Comparison of ENCODE assay signal across 16 cellular contexts in genomic region chr12:49512541-49512940, GRCh38. TPM values are rescaled to one million over a fixed set of nuclear protein-coding genes. Genes with fewer than 3 reads are reported as not detected.
DNase-seq lines count a peak whose midpoint lies in the region; ATAC-seq and TF ChIP-seq lines count a peak whose summit lies in the region.
"Had no signal": no experiment of that assay in that cellular context is flagged by ENCODE, and none has a peak within 500 bp of the region (broad histone marks: within the 10 kb centered on the region; RNA-seq: fewer than 3 reads in every experiment).

No MANE protein-coding gene starts in this region.

- H2AK5ac ChIP-seq in H9 (ENCODE audit: insufficient read length, low read length) (no peak overlapping the region), IMR-90 (ENCODE audit: low read depth, low read length) (no peak overlapping the region)

- no peaks in the 10 kb centered on the region for H3K79me2 ChIP-seq in H9 (ENCODE audit: insufficient read depth, low read length)

- H2BK15ac ChIP-seq in H9 (ENCODE audit: low read depth, low read length) (no peak overlapping the region), IMR-90 (ENCODE audit: low read depth, low read length) (no peak overlapping the region)

- H3K14ac ChIP-seq in H9 (ENCODE audit: insufficient read depth, low read length) (no peak overlapping the region), IMR-90 (replicated peaks; ENCODE audit: low read depth, low read length) (no peak overlapping the region)

- H3K79me1 ChIP-seq in H9 (ENCODE audit: insufficient read depth, low read depth, low read length, poor library complexity, severe bottlenecking) = no peaks in the 10 kb centered on the region
- peaks cover 7 to 35% of the 10 kb centered on the region in 2 experiments; a peak in 2 of 4 replicates for H3K79me1 ChIP-seq in IMR-90 (ENCODE audit: low read depth in 1 of 2, low read length in 2 of 2)

- H3K4me3 Mint-ChIP-seq in H9 = no peak overlapping the region
- H3K4me3 Mint-ChIP-seq: B cell; CD4-positive, alpha-beta T cell had no signal

- no peak overlapping the region for H2BK20ac ChIP-seq in H9 (ENCODE audit: low read depth, low read length, poor library complexity, severe bottlenecking)
- H2BK20ac ChIP-seq in IMR-90 (ENCODE audit: low read depth, low read length) = no peak overlapping the region

- H3K4me1 Mint-ChIP-seq in H9 = no peaks in the 10 kb centered on the region
- H3K4me1 Mint-ChIP-seq: B cell had no signal

- CTCF ChIA-PET in IMR-90 (lab: Yijun Ruan, JAX) = interaction anchor here (1.0 kb wide), 1 partner anchor 154 kb away, joined by 4 read pairs; no protein-coding TSS in a partner anchor

- H3K27me3 ChIP-seq in H9 (ENCODE audit: insufficient read depth, low read length) (no peaks in the 10 kb centered on the region), IMR-90 (ENCODE audit: control insufficient read depth, insufficient read depth, low read length) (no peaks in the 10 kb centered on the region)

- no peak overlapping the region for H3K56ac ChIP-seq in H9 (ENCODE audit: insufficient read length, low read depth, low read length)
- no peak overlapping the region for H3K56ac ChIP-seq in IMR-90 (ENCODE audit: extremely low read depth, insufficient read depth, low read length)

- H3K27me3 Mint-ChIP-seq in H9 (ENCODE audit: low read depth) = no peaks in the 10 kb centered on the region; the same call in 1 of the 2 replicates
- H3K27me3 Mint-ChIP-seq: B cell; CD4-positive, alpha-beta T cell; IgD-negative memory B cell had no signal

- peak overlapping the region; percentile 19 for H3K9ac ChIP-seq in H9 (ENCODE audit: extremely low read depth, insufficient read length, low read length)
- H3K9ac ChIP-seq in IMR-90 (ENCODE audit: low read depth, low read length) = no peak overlapping the region
- H3K9ac ChIP-seq: GM23248 had no signal

- H4K91ac ChIP-seq in H9 (ENCODE audit: insufficient read length, low read depth, low read length) (no peak overlapping the region), IMR-90 (ENCODE audit: insufficient read depth, low read depth, low read length) (no peak overlapping the region)

- no peaks in the 10 kb centered on the region for H3K4me1 ChIP-seq in H9 (ENCODE audit: insufficient read depth, low read length)
- peaks cover 5% of the 10 kb centered on the region for H3K4me1 ChIP-seq in IMR-90 (ENCODE audit: control insufficient read depth, insufficient read depth, low read length)

- peaks cover 5% of the 10 kb centered on the region for H3K36me3 ChIP-seq in IMR-90 (ENCODE audit: control insufficient read depth, insufficient read depth, low read length)

- no peak overlapping the region for H3K4me3 ChIP-seq in IMR-90 (ENCODE audit: insufficient read depth, low read depth, low read length)
- H3K4me3 ChIP-seq: GM23248 had no signal

- H3K36me3 Mint-ChIP-seq in H9 (ENCODE audit: insufficient read depth in 1 of 3, low read depth in 3 of 3) = 0 out of 7 replicates have a peak, but pooled peaks cover 0 to 4% (median 0%) of the 10 kb centered on the region in 3 experiments

- DNase-seq in H9 = no peak
- DNase-seq in IMR-90 = no peak
- DNase-seq in AG08395 (ENCODE audit: low spot score) = no peak
- DNase-seq in NK-92 (lab: John Stamatoyannopoulos, UW; ENCODE audit: unreplicated experiment) = no peak
- DNase-seq: ACHN; C1 segment of cervical spinal cord; Calu3; CD4-positive, alpha-beta T cell; DMS 273 treated with DMSO at 0.1 percent for 48 hours; GM23248; KG1 had no signal

- no peak overlapping the region for H2AK9ac ChIP-seq in IMR-90 (replicated peaks; ENCODE audit: low read depth, low read length, poor library complexity)

- no peak overlapping the region for H3K27ac Mint-ChIP-seq in H9
- H3K27ac Mint-ChIP-seq: B cell; CD4-positive, alpha-beta T cell; IgD-negative memory B cell had no signal

- in situ Hi-C loops in IMR-90 (cut with MboI; ENCODE audit: low sequenced_read_pairs) = no loop called here

- intact Hi-C loops in IMR-90 (cut with micrococcal nuclease) = loop anchor here (5.0 kb wide), 1 partner anchor 70 kb away; no protein-coding TSS in a partner anchor

- peaks cover 3% of the 10 kb centered on the region; the same call in 1 of the 2 replicates for H3K9me1 ChIP-seq in IMR-90 (ENCODE audit: insufficient read depth, low read length)

- H2BK12ac ChIP-seq in H9 (ENCODE audit: insufficient read length, low read depth, low read length) = no peak overlapping the region

- no peaks in the 10 kb centered on the region for H4K20me1 ChIP-seq in H9 (ENCODE audit: control insufficient read depth, insufficient read depth, insufficient read length)
- H4K20me1 ChIP-seq in IMR-90 (ENCODE audit: insufficient read depth, low read length) = no peaks in the 10 kb centered on the region

- no CpG with 5 or more reads among the region's 1 CpG for WGBS in H9 (ENCODE audit: extremely low coverage, insufficient read length, low lambda C conversion rate)
- no CpG with 5 or more reads among the region's 1 CpG for WGBS in IMR-90 (ENCODE audit: extremely low coverage in 2 of 2, insufficient read length in 1 of 2), 2 experiments

- no peak overlapping the region for H4K5ac ChIP-seq in H9 (ENCODE audit: insufficient read length, low read depth, low read length)
- no peak overlapping the region for H4K5ac ChIP-seq in IMR-90 (ENCODE audit: low read depth, low read length)

- no peak for TF ChIP-seq RAD21 in IMR-90 (IDR thresholded peaks at IDR 0.05; ENCODE audit: low read length)

- H3K9me3 ChIP-seq in H9 (ENCODE audit: control insufficient read depth, low read depth, low read length) = no peaks in the 10 kb centered on the region
- no peaks in the 10 kb centered on the region for H3K9me3 ChIP-seq in IMR-90 (ENCODE audit: control insufficient read depth, insufficient read depth, low read length)

- no peak overlapping the region for H3T11ph ChIP-seq in H9 (ENCODE audit: low read length)

- H2BK120ac ChIP-seq in H9 (ENCODE audit: low read depth, low read length, poor library complexity, severe bottlenecking) (no peak overlapping the region), IMR-90 (ENCODE audit: low read depth, low read length) (no peak overlapping the region)

- H3K4me2 ChIP-seq in H9 (ENCODE audit: insufficient read depth, insufficient read length, low read length) = no peak overlapping the region
- no peak overlapping the region for H3K4me2 ChIP-seq in IMR-90 (ENCODE audit: low read depth, low read length)

- H2AFZ ChIP-seq in H9 (ENCODE audit: low read length) = no peak overlapping the region
- no peak overlapping the region for H2AFZ ChIP-seq in IMR-90 (replicated peaks; ENCODE audit: low read length, poor library complexity)
- H2AFZ ChIP-seq: GM23248 had no signal

- no peak overlapping the region for H3K18ac ChIP-seq in H9 (ENCODE audit: insufficient read length, low read depth, low read length)
- no peak overlapping the region for H3K18ac ChIP-seq in IMR-90 (ENCODE audit: low read depth, low read length)

- H4K8ac ChIP-seq in H9 (replicated peaks; ENCODE audit: insufficient read length, low read depth, low read length) (no peak overlapping the region), IMR-90 (ENCODE audit: low read depth in 2 of 2, low read length in 2 of 2) (no peak overlapping the region)

- TF ChIP-seq CTCF in H9 (conservative IDR thresholded peaks at IDR 0.05) (no peak), IMR-90 (conservative IDR thresholded peaks at IDR 0.05; ENCODE audit: low read depth, low read length) (no peak), VCaP (conservative IDR thresholded peaks at IDR 0.05) (no peak)

- H2BK5ac ChIP-seq in H9 (ENCODE audit: insufficient read length, low read length) (no peak overlapping the region), IMR-90 (ENCODE audit: low read depth, low read length, poor library complexity, severe bottlenecking) (no peak overlapping the region)

- POLR2A ChIA-PET in IMR-90 (lab: Charles Lee; ENCODE audit: unreplicated experiment) = no interaction called here

- H3K9me3 Mint-ChIP-seq in H9 = no peaks in the 10 kb centered on the region
- H3K9me3 Mint-ChIP-seq: CD4-positive, alpha-beta T cell; IgD-negative memory B cell had no signal

- dilution Hi-C loops in IMR-90 (cut with HindIII; ENCODE audit: low sequenced_read_pairs, unreplicated experiment) = loop anchor here (25.0 kb wide), 1 partner anchor 150 kb away; the partner anchor contains the start of gene SPATS2

- ATAC-seq in IMR-90 (ENCODE audit: low read depth) (no peak), GM19023 (IDR thresholded peaks at IDR 0.05; ENCODE audit: unreplicated experiment) (no peak), HG02938 (IDR thresholded peaks at IDR 0.05; ENCODE audit: unreplicated experiment) (no peak)

- H3K4ac ChIP-seq in H9 (ENCODE audit: low read depth, low read length) (no peak overlapping the region), IMR-90 (ENCODE audit: low read depth, low read length) (peak overlapping the region; percentile 31; the same call in 1 of the 2 replicates)

- no peak for TF ChIP-seq POLR2A in IMR-90 (IDR thresholded peaks at IDR 0.05; ENCODE audit: low read depth, low read length)

- no peak overlapping the region for H3K27ac ChIP-seq in H9 (ENCODE audit: insufficient read length, low read depth, low read length)
- no peak overlapping the region for H3K27ac ChIP-seq in IMR-90 (ENCODE audit: insufficient read depth, low read length)
- peak overlapping the region; percentile 86 for H3K27ac ChIP-seq in VCaP
- H3K27ac ChIP-seq: GM23248 had no signal

- no TSS peak for BruUV-seq in IMR-90 (replicated peaks; lab: Mats Ljungman, UMichigan)

- no peaks in the 10 kb centered on the region for H3K23me2 ChIP-seq in H9 (ENCODE audit: insufficient read length, low read depth, low read length, poor library complexity, severe bottlenecking)

- H3K23ac ChIP-seq in H9 (ENCODE audit: insufficient read length, low read depth, low read length) (no peak overlapping the region), IMR-90 (ENCODE audit: low read depth, low read length) (no peak overlapping the region)

TF ChIP-seq in IMR-90, 13 proteins besides CTCF, POLR2A, EP300 and RAD21 (continues in another document):
- TF ChIP-seq USF2 (IDR thresholded peaks at IDR 0.05; ENCODE audit: low read depth, low read length) (no peak), MAFK (IDR thresholded peaks at IDR 0.05; ENCODE audit: low read depth, low read length) (no peak)

RNA-seq across cellular contexts. Expression of gene KCNH3, which starts 26.3 kb away (rescaled TPM):
- total RNA-seq in H9 (2021) = 0.26 and 0.39 TPM in 2 replicates
- 0.28 TPM in 1 of 2 replicates, not detected in the other for total RNA-seq in IMR-90 (2012; rRNA removed)
- 0.10 and 0.20 TPM in 2 replicates for polyA plus RNA-seq in IMR-90 (2012; rRNA removed)
- polyA plus RNA-seq in IMR-90 (2012; cell fraction: cytosol; rRNA removed) = 0.05 and 0.09 TPM in 2 replicates
- 0.49 and 1.6 TPM in 2 replicates for polyA plus RNA-seq in IMR-90 (2012; cell fraction: nucleus; rRNA removed; ENCODE audit: low replicate concordance)
- total RNA-seq: GM23248 had no signal

RNA-seq across cellular contexts. Expression of gene MCRS1, which starts 55.4 kb away (rescaled TPM):
- 98.7 and 103 TPM in 2 replicates for total RNA-seq in H9 (2021)
- 60.8 and 72.9 TPM in 2 replicates for total RNA-seq in IMR-90 (2012; rRNA removed)
- polyA plus RNA-seq in IMR-90 (2012; rRNA removed) = 73.2 and 75.2 TPM in 2 replicates
- polyA plus RNA-seq in IMR-90 (2012; cell fraction: cytosol; rRNA removed) = 66.3 and 72.6 TPM in 2 replicates
- 122 and 232 TPM in 2 replicates for polyA plus RNA-seq in IMR-90 (2012; cell fraction: nucleus; rRNA removed; ENCODE audit: low replicate concordance)
